ENCODE assay signal across 17 cellular contexts in genomic region chr18:29652797-29653196, GRCh38.
"Had no signal": no experiment of that assay in that cellular context is flagged by ENCODE, and none has a peak within 500 bp of the region (broad histone marks: within the 10 kb centered on the region; RNA-seq: fewer than 3 reads in every experiment).

No MANE protein-coding gene starts in this region.

- FAIRE-seq: endometrium had no signal

- H3K27me3 ChIP-seq: dorsolateral prefrontal cortex, esophagus muscularis mucosa, sigmoid colon, testis had no signal

- H3K9me3 ChIP-seq: esophagus muscularis mucosa, psoas muscle, sigmoid colon, testis had no signal

- H3K4me3 ChIP-seq: dorsolateral prefrontal cortex, esophagus muscularis mucosa, psoas muscle, sigmoid colon, testis had no signal

- H3K27ac ChIP-seq: dorsolateral prefrontal cortex, esophagus muscularis mucosa, psoas muscle, sigmoid colon, testis had no signal

- ATAC-seq: left colon; natural killer cell treated with Interleukin-12 subunit alpha and Interleukin-12 subunit beta and Interleukin-15 and Interleukin-18, amount 100 ng/mL, for 72 hours; psoas muscle; stimulated activated naive CD8-positive, alpha-beta T cell treated with anti-CD3 and anti-CD28 coated beads, Interleukin-15, amount 100 ng/mL, for 72 hours had no signal

- H3K4me1 Mint-ChIP-seq: stimulated activated naive CD8-positive, alpha-beta T cell treated with anti-CD3 and anti-CD28 coated beads, Interleukin-15, amount 100 ng/mL, for 72 hours had no signal

- H3K4me3 Mint-ChIP-seq: activated CD4-positive, alpha-beta memory T cell treated with anti-CD3 and anti-CD28 coated beads for 36 hours; activated naive CD8-positive, alpha-beta T cell; natural killer cell treated with Interleukin-12 subunit alpha and Interleukin-12 subunit beta and Interleukin-15 and Interleukin-18, amount 100 ng/mL, for 72 hours; stimulated activated naive CD8-positive, alpha-beta T cell treated with anti-CD3 and anti-CD28 coated beads, Interleukin-15, amount 100 ng/mL, for 72 hours had no signal

- H3K4me1 ChIP-seq: esophagus muscularis mucosa, psoas muscle, sigmoid colon, testis had no signal

- H3K27ac Mint-ChIP-seq: activated CD4-positive, alpha-beta memory T cell treated with anti-CD3 and anti-CD28 coated beads for 36 hours; activated naive CD8-positive, alpha-beta T cell; natural killer cell treated with Interleukin-12 subunit alpha and Interleukin-12 subunit beta and Interleukin-15 and Interleukin-18, amount 100 ng/mL, for 72 hours had no signal

- H3K27me3 Mint-ChIP-seq: activated CD4-positive, alpha-beta memory T cell treated with anti-CD3 and anti-CD28 coated beads for 36 hours; activated naive CD8-positive, alpha-beta T cell; natural killer cell treated with Interleukin-12 subunit alpha and Interleukin-12 subunit beta and Interleukin-15 and Interleukin-18, amount 100 ng/mL, for 72 hours; stimulated activated naive CD8-positive, alpha-beta T cell treated with anti-CD3 and anti-CD28 coated beads, Interleukin-15, amount 100 ng/mL, for 72 hours had no signal

- H3K36me3 ChIP-seq: esophagus muscularis mucosa, sigmoid colon had no signal

- H3K36me3 Mint-ChIP-seq: activated CD4-positive, alpha-beta memory T cell treated with anti-CD3 and anti-CD28 coated beads for 36 hours; activated naive CD8-positive, alpha-beta T cell; natural killer cell treated with Interleukin-12 subunit alpha and Interleukin-12 subunit beta and Interleukin-15 and Interleukin-18, amount 100 ng/mL, for 72 hours had no signal

- DNase-seq: activated CD4-positive, alpha-beta memory T cell treated with anti-CD3 and anti-CD28 coated beads for 36 hours; activated gamma-delta T cell; activated T-cell treated with anti-CD3 and anti-CD28 coated beads, Interleukin-2, amount 50 U/mL, for 48 hours; amygdala; dorsolateral prefrontal cortex; left colon; nucleus accumbens; psoas muscle; sigmoid colon; stimulated activated CD4-positive, alpha-beta T cell treated with anti-CD3 and anti-CD28 coated beads, Interleukin-12 subunit alpha, Interleukin-12 subunit beta, amount 100 ng/mL, for 4 hours; stimulated activated naive CD8-positive, alpha-beta T cell treated with anti-CD3 and anti-CD28 coated beads, Interleukin-15, amount 100 ng/mL, for 72 hours; T-helper 2 cell; testis had no signal
